13 cellular contexts compared by ENCODE assay signal in the genomic region with DNA sequence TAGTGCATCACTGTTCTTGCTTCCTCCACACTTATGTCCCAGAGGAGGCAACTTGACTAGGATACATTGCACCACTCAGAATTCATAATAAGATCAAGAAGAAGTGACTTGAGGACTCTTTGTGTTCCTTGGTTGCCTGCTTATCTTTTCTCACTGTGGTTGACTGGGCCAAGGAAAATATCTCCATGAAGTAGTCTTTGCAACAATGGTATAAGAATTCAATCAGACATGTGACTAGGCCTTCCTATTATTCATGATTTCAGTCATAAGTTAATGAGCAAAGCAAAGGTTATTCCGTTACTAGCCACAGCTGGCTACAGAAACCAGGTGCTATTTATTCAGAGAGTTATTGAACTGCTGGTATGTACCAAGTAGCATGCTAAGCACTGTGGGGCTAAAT.
DNase-seq lines count a peak whose midpoint lies in the region; ATAC-seq and TF ChIP-seq lines count a peak whose summit lies in the region.
"Had no signal": no experiment of that assay in that cellular context is flagged by ENCODE, and none has a peak within 500 bp of the region (broad histone marks: within the 10 kb centered on the region; RNA-seq: fewer than 3 reads in every experiment).

No MANE protein-coding gene starts in this region.

- peak; percentile 54 for DNase-seq in dermis blood vessel endothelial cell
- DNase-seq in fibroblast of pulmonary artery (ENCODE audit: low read depth), result peak; percentile 27
- peak; percentile 35 for DNase-seq in pulmonary artery endothelial cell (ENCODE audit: low read depth, low spot score)
- DNase-seq in CD4-positive, alpha-beta T cell, result no peak
- DNase-seq in dorsolateral prefrontal cortex, result no peak
- DNase-seq in activated naive CD4-positive, alpha-beta T cell treated with anti-CD3 and anti-CD28 coated beads, Interleukin-2, amount 50 U/mL, for 16 hours, result no peak
- DNase-seq: C1 segment of cervical spinal cord; Caco-2; CD8-positive, alpha-beta T cell; DMS153; DND-41; GOT3 had no signal

- H3K27me3 Mint-ChIP-seq in CD4-positive, alpha-beta T cell, result no peaks in the 10 kb centered on the region

- no peaks in the 10 kb centered on the region for H3K27me3 ChIP-seq in CD4-positive, alpha-beta T cell (ENCODE audit: control insufficient read depth, insufficient read depth, low read length)
- H3K27me3 ChIP-seq in dorsolateral prefrontal cortex, result no peaks in the 10 kb centered on the region

- TF ChIP-seq CTCF in fibroblast of pulmonary artery (IDR thresholded peaks at IDR 0.05; ENCODE audit: low read length, missing control alignments), result no peak
- TF ChIP-seq CTCF in CD4-positive, alpha-beta T cell (IDR thresholded peaks at IDR 0.05), result no peak
- TF ChIP-seq CTCF in dorsolateral prefrontal cortex (IDR thresholded peaks at IDR 0.05 in 54 of 56, conservative IDR thresholded peaks at IDR 0.05 in 2 of 56; ENCODE audit: low read depth in 1 of 56, partially characterized antibody in 56 of 56), result no peak

- H3K9me3 Mint-ChIP-seq in CD4-positive, alpha-beta T cell, result no peaks in the 10 kb centered on the region
- H3K9me3 Mint-ChIP-seq: CD8-positive, alpha-beta T cell had no signal

- H3K27ac ChIP-seq in CD4-positive, alpha-beta T cell (ENCODE audit: low read depth, low read length), result no peak overlapping the region
- no peak overlapping the region for H3K27ac ChIP-seq in dorsolateral prefrontal cortex

- no peak overlapping the region for H3K27ac Mint-ChIP-seq in CD4-positive, alpha-beta T cell
- H3K27ac Mint-ChIP-seq: CD8-positive, alpha-beta T cell had no signal

- H3K9me3 ChIP-seq in CD4-positive, alpha-beta T cell (ENCODE audit: control insufficient read depth, low read length), result no peaks in the 10 kb centered on the region
- H3K9me3 ChIP-seq: Caco-2, HAP-1 had no signal

- H3K4me3 ChIP-seq in fibroblast of pulmonary artery (replicated peaks; ENCODE audit: low read depth, low read length) (no peak overlapping the region), dorsolateral prefrontal cortex (no peak overlapping the region)
- H3K4me3 ChIP-seq: HAP-1 had no signal

- intact Hi-C loops in CD4-positive, alpha-beta T cell (cut with DNase I, micrococcal nuclease), result no loop called here
- intact Hi-C loops in dorsolateral prefrontal cortex (cut with DNase I), result no loop called here

- CTCF ChIA-PET in CD4-positive, alpha-beta T cell (lab: Charles Lee), result no interaction called here

- no peaks in the 10 kb centered on the region for H3K4me1 Mint-ChIP-seq in CD4-positive, alpha-beta T cell (ENCODE audit: low read depth)

- ATAC-seq in CD4-positive, alpha-beta T cell (ENCODE audit: poor library complexity), result no peak
- ATAC-seq: CD8-positive, alpha-beta T cell had no signal

- H3K4me3 Mint-ChIP-seq in CD4-positive, alpha-beta T cell, result no peak overlapping the region
- H3K4me3 Mint-ChIP-seq: CD8-positive, alpha-beta T cell had no signal

- no peaks in the 10 kb centered on the region for H3K36me3 Mint-ChIP-seq in CD4-positive, alpha-beta T cell (ENCODE audit: low read depth)
- H3K36me3 Mint-ChIP-seq: CD8-positive, alpha-beta T cell had no signal

- POLR2A ChIA-PET in CD4-positive, alpha-beta T cell (lab: Charles Lee), result no interaction called here

Comparison
In these comparisons a context has a peak if more than half of its experiments do, and no peak if none do; other contexts are left out.
1. DNase-seq: peak in dermis blood vessel endothelial cell (single experiment), fibroblast of pulmonary artery (single experiment) and pulmonary artery endothelial cell (single experiment); none in CD4-positive, alpha-beta T cell (0 of 10), dorsolateral prefrontal cortex (0 of 10) and activated naive CD4-positive, alpha-beta T cell treated with anti-CD3 and anti-CD28 coated beads, Interleukin-2, amount 50 U/mL, for 16 hours (single experiment).